ENCODE assay signal across 1 cellular context in the genomic region with DNA sequence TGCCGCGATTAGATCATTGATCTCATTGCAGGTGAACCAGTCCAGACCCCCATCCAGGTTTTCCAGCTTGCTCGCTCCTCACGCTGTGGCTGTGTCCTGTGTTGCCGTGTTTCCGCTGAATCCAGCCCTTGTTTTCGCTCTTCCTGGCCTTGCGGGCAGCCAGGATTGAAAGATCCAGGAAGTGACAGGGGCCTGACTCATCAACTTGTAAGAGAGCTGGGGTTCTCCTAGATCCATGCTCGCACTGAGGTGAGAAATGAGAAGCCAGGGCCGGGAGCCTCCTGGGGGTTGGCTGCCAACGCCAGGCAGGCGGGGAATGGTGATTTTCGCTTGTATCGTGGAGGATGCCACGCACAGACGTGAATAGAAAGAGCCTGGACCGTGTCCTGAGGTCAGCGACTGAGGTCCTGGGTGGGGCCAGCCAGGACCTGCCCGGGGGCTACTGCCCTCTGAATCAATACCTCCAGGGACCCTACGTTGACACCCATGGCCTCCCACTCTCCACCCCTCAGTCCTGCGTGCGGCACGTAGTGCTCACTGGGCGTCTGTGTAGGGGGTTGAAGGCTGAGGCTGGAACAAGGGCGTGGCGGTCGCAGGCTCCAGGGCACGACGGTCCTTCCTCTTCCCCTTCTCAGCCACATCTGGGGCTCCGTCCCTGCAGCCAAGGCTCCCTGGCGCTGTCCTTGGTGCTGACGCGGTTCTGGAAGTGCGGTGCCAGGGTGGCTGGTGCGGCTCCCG.
A peak's percentile ranks its signal among the peaks of the same experiment; 100 is the strongest.
TF ChIP-seq lines count a peak whose summit lies in the region.

No MANE protein-coding gene starts in this region.

TF ChIP-seq in HepG2, 621 proteins besides CTCF, POLR2A, EP300 and RAD21 (continued from another document):
- TF ChIP-seq, protein P1, sequence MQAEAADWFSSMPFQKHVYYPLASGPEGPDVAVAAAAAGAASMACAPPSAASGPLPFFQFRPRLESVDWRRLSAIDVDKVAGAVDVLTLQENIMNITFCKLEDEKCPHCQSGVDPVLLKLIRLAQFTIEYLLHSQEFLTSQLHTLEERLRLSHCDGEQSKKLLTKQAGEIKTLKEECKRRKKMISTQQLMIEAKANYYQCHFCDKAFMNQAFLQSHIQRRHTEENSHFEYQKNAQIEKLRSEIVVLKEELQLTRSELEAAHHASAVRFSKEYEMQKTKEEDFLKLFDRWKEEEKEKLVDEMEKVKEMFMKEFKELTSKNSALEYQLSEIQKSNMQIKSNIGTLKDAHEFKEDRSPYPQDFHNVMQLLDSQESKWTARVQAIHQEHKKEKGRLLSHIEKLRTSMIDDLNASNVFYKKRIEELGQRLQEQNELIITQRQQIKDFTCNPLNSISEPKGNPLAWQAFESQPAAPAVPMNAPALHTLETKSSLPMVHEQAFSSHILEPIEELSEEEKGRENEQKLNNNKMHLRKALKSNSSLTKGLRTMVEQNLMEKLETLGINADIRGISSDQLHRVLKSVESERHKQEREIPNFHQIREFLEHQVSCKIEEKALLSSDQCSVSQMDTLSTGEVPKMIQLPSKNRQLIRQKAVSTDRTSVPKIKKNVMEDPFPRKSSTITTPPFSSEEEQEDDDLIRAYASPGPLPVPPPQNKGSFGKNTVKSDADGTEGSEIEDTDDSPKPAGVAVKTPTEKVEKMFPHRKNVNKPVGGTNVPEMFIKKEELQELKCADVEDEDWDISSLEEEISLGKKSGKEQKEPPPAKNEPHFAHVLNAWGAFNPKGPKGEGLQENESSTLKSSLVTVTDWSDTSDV (CRISPR knock-in tag; IDR thresholded peaks at IDR 0.05) = 0 out of 2 replicates have a peak, but pooled peaks have one; percentile 90
- TF ChIP-seq ZNF235 (CRISPR knock-in tag; IDR thresholded peaks at IDR 0.05; ENCODE audit: borderline replicate concordance) (no peak), ZNF451 (CRISPR knock-in tag; IDR thresholded peaks at IDR 0.05) (peak; percentile 96; the same call in 1 of the 2 replicates), NR2F2 (IDR thresholded peaks at IDR 0.05; ENCODE audit: borderline replicate concordance, low read depth) (no peak; the same call in 1 of the 2 replicates), CREM (IDR thresholded peaks at IDR 0.05) (peak; percentile 76), CREM (CRISPR knock-in tag; IDR thresholded peaks at IDR 0.05) (0 out of 2 replicates have a peak, but pooled peaks have one; percentile 26), HNF4G (IDR thresholded peaks at IDR 0.05; ENCODE audit: borderline replicate concordance, low read depth, low read length) (peak; percentile 69; the same call in 1 of the 2 replicates), HNF4G (CRISPR knock-in tag; IDR thresholded peaks at IDR 0.05; ENCODE audit: borderline replicate concordance, low read depth) (peak; percentile 58)
TF ChIP-seq in HepG2: peak in this region for 456.
